Comparison of ENCODE assay signal across 8 cellular contexts in the genomic region with DNA sequence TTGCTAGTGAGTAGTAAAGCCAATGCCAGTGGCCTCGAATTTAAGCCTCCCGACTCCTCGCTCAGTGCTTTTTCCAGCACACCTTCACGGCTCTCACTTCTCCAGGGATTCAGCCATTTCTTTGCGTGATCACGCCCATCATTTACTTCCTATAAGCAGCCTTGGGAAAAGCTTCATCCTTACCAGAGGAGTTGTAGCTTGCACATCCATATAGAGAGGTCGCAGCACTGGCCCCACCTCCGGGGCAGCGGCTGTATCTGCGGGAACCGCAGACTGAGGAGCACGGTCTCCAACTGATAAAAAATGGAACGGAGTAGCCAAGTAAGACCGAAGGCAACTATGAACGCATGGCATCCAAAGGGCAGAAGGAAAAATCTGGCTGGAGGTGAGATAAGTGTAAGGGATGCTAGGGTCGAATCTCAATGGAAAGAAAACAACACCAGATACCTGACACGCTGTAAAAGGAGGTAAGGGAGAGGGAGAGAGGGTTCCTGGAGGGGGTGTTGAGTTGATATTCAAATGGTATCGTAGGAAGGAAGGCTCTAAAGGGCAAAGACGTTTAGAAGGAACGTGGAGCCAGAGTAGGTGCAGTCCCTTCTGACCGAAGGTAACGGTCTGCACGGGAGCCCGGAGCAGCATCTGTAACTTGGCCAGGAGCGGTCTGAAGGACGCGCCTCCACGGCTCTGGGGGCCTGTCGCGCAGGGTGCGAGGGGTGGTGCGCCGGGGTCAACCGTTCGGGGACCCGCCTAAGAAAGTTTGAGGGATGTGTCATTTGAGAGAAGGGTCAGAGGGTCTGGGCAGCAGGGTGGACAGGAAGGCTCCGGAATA. TPM values are rescaled to one million over a fixed set of nuclear protein-coding genes. Genes with fewer than 3 reads are reported as not detected.
DNase-seq lines count a peak whose midpoint lies in the region; ATAC-seq and TF ChIP-seq lines count a peak whose summit lies in the region.

No MANE protein-coding gene starts in this region.

- intact Hi-C loops in Caco-2 (cut with micrococcal nuclease; ENCODE audit: unreplicated experiment), result loop anchor here (1.0 to 5.0 kb wide), 6 partner anchors 34 to 236 kb away; partner anchors contain the start of genes CPNE1 and RBM12
- intact Hi-C loops in ascending aorta (cut with DNase I), result loop anchor here (2.0 to 5.0 kb wide), 4 partner anchors 34 to 186 kb away; partner anchors contain the start of genes CPNE1, ERGIC3 and RBM12

- H2AFZ ChIP-seq in Loucy (ENCODE audit: low read length), result peak overlapping the region; percentile 98
- peak overlapping the region; percentile 80 for H2AFZ ChIP-seq in smooth muscle cell (ENCODE audit: low read depth)

- peaks cover 26% of the 10 kb centered on the region for H3K4me1 Mint-ChIP-seq in Caco-2 (ENCODE audit: low read depth, unreplicated experiment)

- TSS peak; percentile 9 for BruUV-seq in Caco-2 (replicated peaks; lab: Mats Ljungman, UMichigan)

- H3K4me3 Mint-ChIP-seq in Caco-2 (ENCODE audit: unreplicated experiment), result peak overlapping the region; percentile 91

- POLR2A ChIA-PET in Caco-2 (lab: Charles Lee), result interaction anchor here (0.6 to 2.6 kb wide), 7 partner anchors 34 to 721 kb away, joined by 3 to 46 read pairs (median 8); partner anchors contain the start of genes CPNE1, RBM12, RBM39 and SPAG4

- H3K4me1 ChIP-seq in Caco-2 (peaks cover 22% of the 10 kb centered on the region), Loucy (ENCODE audit: insufficient read depth, low read length, poor library complexity, severe bottlenecking) (peaks cover 26% of the 10 kb centered on the region), ascending aorta (peaks cover 3 to 21% of the 10 kb centered on the region in 2 donors), iPS-15b (ENCODE audit: control insufficient read depth, insufficient read depth, low read length) (no peaks in the 10 kb centered on the region), smooth muscle cell (ENCODE audit: low read depth) (peaks cover 10% of the 10 kb centered on the region)

- CTCF ChIA-PET in Caco-2 (lab: Charles Lee), result interaction anchor here (0.6 to 2.0 kb wide), 6 partner anchors 41 to 249 kb away, joined by 3 to 8 read pairs (median 3); no protein-coding TSS in a partner anchor

- H3K9me3 Mint-ChIP-seq in Caco-2 (ENCODE audit: unreplicated experiment), result no peaks in the 10 kb centered on the region

- DNase-seq in Caco-2, result peak; percentile 50 to 63
- DNase-seq in ascending aorta (ENCODE audit: low spot score in 2 of 2), result no peak
- no peak for DNase-seq in smooth muscle cell (lab: John Stamatoyannopoulos, UW; ENCODE audit: unreplicated experiment)
- no peak for DNase-seq in GM13976 (ENCODE audit: low spot score)
- DNase-seq in DMS153 (lab: John Stamatoyannopoulos, UW), result no peak

- ATAC-seq in GM21390 (IDR thresholded peaks at IDR 0.05; ENCODE audit: unreplicated experiment), result peak; percentile 29

- H3K27ac Mint-ChIP-seq in Caco-2 (ENCODE audit: unreplicated experiment), result peak overlapping the region; percentile 85

- H3K4me2 ChIP-seq in Loucy (ENCODE audit: low read depth, low read length, poor library complexity, severe bottlenecking) (peak overlapping the region; percentile 87), smooth muscle cell (peak overlapping the region; percentile 93)

- H3K36me3 ChIP-seq in Caco-2 (ENCODE audit: control insufficient read depth, insufficient read depth, low read length) (peaks cover 3% of the 10 kb centered on the region; the same call in 1 of the 2 replicates), Loucy (ENCODE audit: insufficient read depth, low read length) (peaks cover 27% of the 10 kb centered on the region), ascending aorta (peaks cover 15 to 52% of the 10 kb centered on the region in 2 donors), iPS-15b (ENCODE audit: control insufficient read depth, insufficient read depth, low read length) (peaks cover 6% of the 10 kb centered on the region), smooth muscle cell (ENCODE audit: low read depth) (peaks cover 4% of the 10 kb centered on the region)

- H3K9ac ChIP-seq in Loucy (ENCODE audit: low read depth, low read length, poor library complexity, severe bottlenecking) (peak overlapping the region; percentile 86), iPS-15b (ENCODE audit: low read depth, low read length) (peak overlapping the region; percentile 56), smooth muscle cell (ENCODE audit: low read depth) (peak overlapping the region; percentile 94)

- H3K79me2 ChIP-seq in Loucy (ENCODE audit: insufficient read depth, low read length) (peaks cover 30% of the 10 kb centered on the region; the same call in 1 of the 2 replicates), smooth muscle cell (ENCODE audit: low read depth) (peaks cover 10% of the 10 kb centered on the region)

- peaks cover 16% of the 10 kb centered on the region for H3F3A ChIP-seq in Loucy (ENCODE audit: low read depth)
- peaks cover 32% of the 10 kb centered on the region for H3F3A ChIP-seq in smooth muscle cell (ENCODE audit: low read depth)

- no peaks in the 10 kb centered on the region for H3K27me3 Mint-ChIP-seq in Caco-2 (ENCODE audit: insufficient read depth, unreplicated experiment)

- H3K4me3 ChIP-seq in Caco-2 (ENCODE audit: low read depth, low read length), result peak overlapping the region; percentile 93
- peak overlapping the region; percentile 92 for H3K4me3 ChIP-seq in Loucy (ENCODE audit: low read length, poor library complexity, severe bottlenecking)
- peak overlapping the region; percentile 87 to 94 for H3K4me3 ChIP-seq in ascending aorta
- peak overlapping the region; percentile 97 for H3K4me3 ChIP-seq in iPS-15b (ENCODE audit: low read depth, low read length)
- peak overlapping the region; percentile 81 for H3K4me3 ChIP-seq in smooth muscle cell

- in situ Hi-C loops in GM13976 (cut with MboI; ENCODE audit: low sequenced_read_pairs, unreplicated experiment), result no loop called here

- peaks cover 68% of the 10 kb centered on the region for H3K36me3 Mint-ChIP-seq in Caco-2 (ENCODE audit: insufficient read depth, unreplicated experiment)

- 11% methylated on average over 37 of the region's 37 CpGs for WGBS in smooth muscle cell (ENCODE audit: low lambda C conversion rate)

- TF ChIP-seq CTCF in Caco-2 (IDR thresholded peaks at IDR 0.05; ENCODE audit: insufficient read depth in 1 of 2, low read depth in 1 of 2, low read length in 1 of 2, severe bottlenecking in 1 of 2, unreplicated experiment in 1 of 2) (no peak), Loucy (conservative IDR thresholded peaks at IDR 0.05; ENCODE audit: low read length) (no peak), ascending aorta (IDR thresholded peaks at IDR 0.05) (no peak), smooth muscle cell (IDR thresholded peaks at IDR 0.05; ENCODE audit: borderline replicate concordance, insufficient read depth, poor library complexity, severe bottlenecking) (no peak), GM13976 (IDR thresholded peaks at IDR 0.05; ENCODE audit: borderline replicate concordance, control extremely low read depth, extremely low read depth, insufficient read depth, missing control alignments) (no peak)

- H3K27ac ChIP-seq in ascending aorta, result peak overlapping the region; percentile 96
- H3K27ac ChIP-seq in smooth muscle cell (ENCODE audit: low read depth), result peak overlapping the region; percentile 94

- H3K27me3 ChIP-seq in Caco-2 (replicated peaks; ENCODE audit: control insufficient read depth, insufficient read depth, low read length) (no peaks in the 10 kb centered on the region), Loucy (ENCODE audit: insufficient read depth, low read length, poor library complexity, severe bottlenecking) (no peaks in the 10 kb centered on the region), ascending aorta (no peaks in the 10 kb centered on the region), iPS-15b (ENCODE audit: control insufficient read depth, insufficient read depth, low read length) (no peaks in the 10 kb centered on the region), smooth muscle cell (ENCODE audit: low read depth) (no peaks in the 10 kb centered on the region)

- peaks cover 20% of the 10 kb centered on the region for H4K20me1 ChIP-seq in Loucy (ENCODE audit: insufficient read depth, low read length, poor library complexity, severe bottlenecking)
- H4K20me1 ChIP-seq in smooth muscle cell (ENCODE audit: low read depth), result peaks cover 19% of the 10 kb centered on the region

- H3K9me3 ChIP-seq in Caco-2 (no peaks in the 10 kb centered on the region), Loucy (ENCODE audit: insufficient read depth, low read depth, low read length) (no peaks in the 10 kb centered on the region), ascending aorta (no peaks in the 10 kb centered on the region), iPS-15b (ENCODE audit: control insufficient read depth, insufficient read depth, low read length) (no peaks in the 10 kb centered on the region), smooth muscle cell (replicated peaks; ENCODE audit: low read depth) (no peaks in the 10 kb centered on the region)

- H3K9me2 ChIP-seq in Loucy (replicated peaks; ENCODE audit: low read depth, low read length), result no peaks in the 10 kb centered on the region

RNA-seq across cellular contexts. Expression of gene NFS1, which starts 0.6 kb away (rescaled TPM):
- 69.8 and 77.1 TPM in 2 replicates for total RNA-seq in Caco-2 (2022)
- total RNA-seq in ascending aorta, result 62.2 TPM
- 25.3 and 40.1 TPM in 2 replicates for total RNA-seq in smooth muscle cell
- polyA plus RNA-seq in smooth muscle cell, result 35.1 and 40.3 TPM in 2 replicates

RNA-seq across cellular contexts. Expression of gene ROMO1, which starts 0.7 kb away (rescaled TPM):
- total RNA-seq in Caco-2 (2022) (354 and 357 TPM in 2 replicates), ascending aorta (85.5 TPM), smooth muscle cell (252 and 523 TPM in 2 replicates)
- 694 and 771 TPM in 2 replicates for polyA plus RNA-seq in smooth muscle cell

RNA-seq across cellular contexts. Expression of gene CPNE1, which starts 33.8 kb away (rescaled TPM):
- total RNA-seq in Caco-2 (2022), result 815 and 833 TPM in 2 replicates
- total RNA-seq in ascending aorta, result 208 TPM
- total RNA-seq in smooth muscle cell, result 111 and 140 TPM in 2 replicates
- polyA plus RNA-seq in smooth muscle cell, result 156 TPM in 2 replicates

RNA-seq across cellular contexts. Expression of gene RBM12, which starts 33.8 kb away (rescaled TPM):
- total RNA-seq in Caco-2 (2022), result 146 and 147 TPM in 2 replicates
- 8.9 TPM for total RNA-seq in ascending aorta
- total RNA-seq in smooth muscle cell, result 34.0 and 44.2 TPM in 2 replicates
- polyA plus RNA-seq in smooth muscle cell, result 11.5 and 14.5 TPM in 2 replicates

RNA-seq across cellular contexts. Expression of gene RBM39, which starts 43.5 kb away (rescaled TPM):
- 750 and 777 TPM in 2 replicates for total RNA-seq in Caco-2 (2022)
- 232 TPM for total RNA-seq in ascending aorta
- total RNA-seq in smooth muscle cell, result 408 and 449 TPM in 2 replicates
- 139 and 196 TPM in 2 replicates for polyA plus RNA-seq in smooth muscle cell

Comparison
In these comparisons a context has a peak if more than half of its experiments do, and no peak if none do; other contexts are left out.
1. DNase-seq: peak in Caco-2 (2 of 2); none in ascending aorta (0 of 2), smooth muscle cell (single experiment), GM13976 (single experiment) and DMS153 (single experiment).
2. Peak in every context shown above with its lines, with median percentiles within 50 percentile points of each other: H3K4me3 ChIP-seq and H3K9ac ChIP-seq.